8 cellular contexts compared by ENCODE assay signal in the genomic region with DNA sequence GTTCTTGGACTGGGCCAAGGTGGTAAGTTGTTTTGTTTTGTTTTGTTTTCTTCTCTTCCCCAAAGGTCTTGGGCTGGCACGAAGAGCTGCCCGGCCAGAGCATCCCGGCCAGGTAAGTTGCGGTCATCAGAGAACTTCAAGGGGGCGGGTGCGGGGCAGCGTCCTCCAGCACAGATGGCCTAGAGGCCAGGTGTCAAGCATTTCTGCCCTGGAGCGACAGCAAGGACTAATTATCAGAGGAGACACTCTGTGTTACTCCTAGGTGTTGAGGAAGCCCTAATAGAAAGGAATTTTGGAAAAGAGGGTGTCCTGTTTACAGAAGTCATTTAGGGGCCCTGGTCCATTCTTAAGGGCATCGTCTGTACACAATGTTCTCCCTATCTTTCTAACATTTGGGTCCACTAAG. TPM values are rescaled to one million over a fixed set of nuclear protein-coding genes. Genes with fewer than 3 reads are reported as not detected.
DNase-seq lines count a peak whose midpoint lies in the region; ATAC-seq and TF ChIP-seq lines count a peak whose summit lies in the region.

No MANE protein-coding gene starts in this region.

- 25 to 34% methylated on average over 9 of the region's 9 CpGs for WGBS in heart right ventricle, 2 donors
- 16% methylated on average over 6 of the region's 9 CpGs; no CpG with 5 or more reads in 1 of the 2 experiments for WGBS in mesodermal cell (ENCODE audit: insufficient coverage in 2 of 2), 2 experiments

- TF ChIP-seq CTCF in heart right ventricle (IDR thresholded peaks at IDR 0.05) = peak in 1 of 9 donors; percentile 0
- TF ChIP-seq CTCF in breast epithelium (IDR thresholded peaks at IDR 0.05) = no peak
- no peak for TF ChIP-seq CTCF in vagina (IDR thresholded peaks at IDR 0.05)

- H3K9me3 ChIP-seq in heart right ventricle (no peaks in the 10 kb centered on the region), breast epithelium (no peaks in the 10 kb centered on the region), mesodermal cell (ENCODE audit: control insufficient read depth, low read length) (no peaks in the 10 kb centered on the region), vagina (no peaks in the 10 kb centered on the region)

- TF ChIP-seq POLR2A in breast epithelium (IDR thresholded peaks at IDR 0.05) (no peak), vagina (IDR thresholded peaks at IDR 0.05) (no peak)

- intact Hi-C loops in heart right ventricle (cut with DNase I) = loop anchor here in 5 of 10 donors (10.0 kb wide), 2 partner anchors 73 to 263 kb away; no protein-coding TSS in a partner anchor
- intact Hi-C loops in left ventricle myocardium superior (cut with micrococcal nuclease) = no loop called here
- intact Hi-C loops in breast epithelium (cut with DNase I; ENCODE audit: low total_unique reads) = no loop called here
- intact Hi-C loops in vagina (cut with DNase I) = no loop called here

- peak overlapping the region in 9 of 10 donors; percentile 47 to 74 (median 66) for H3K4me3 ChIP-seq in heart right ventricle
- peak overlapping the region; percentile 64 to 94 (median 67) for H3K4me3 ChIP-seq in breast epithelium
- H3K4me3 ChIP-seq in mesodermal cell (ENCODE audit: extremely low read depth, insufficient read depth, low read length, poor library complexity, severe bottlenecking) = peak overlapping the region; percentile 60
- peak overlapping the region; percentile 70 to 74 for H3K4me3 ChIP-seq in vagina

- H3K27me3 ChIP-seq in heart right ventricle (peaks cover 0 to 37% (median 16%) of the 10 kb centered on the region in 7 donors), breast epithelium (no peaks in the 10 kb centered on the region), vagina (no peaks in the 10 kb centered on the region)

- no peak for DNase-seq in heart right ventricle
- no peak for DNase-seq in left ventricle myocardium superior
- DNase-seq in breast epithelium (ENCODE audit: low spot score in 2 of 2) = peak in 1 of 2 donors; percentile 47
- no peak for DNase-seq in vagina (ENCODE audit: extremely low spot score in 2 of 2)
- DNase-seq in NCI-H2227 (lab: John Stamatoyannopoulos, UW; ENCODE audit: unreplicated experiment) = no peak
- no peak for DNase-seq in EL

- ATAC-seq in heart right ventricle (no peak), left ventricle myocardium superior (no peak), GM21786 (IDR thresholded peaks at IDR 0.05; ENCODE audit: unreplicated experiment) (no peak)

- H3K4me1 ChIP-seq in heart right ventricle (peaks cover 0 to 30% (median 12%) of the 10 kb centered on the region in 9 donors), breast epithelium (peaks cover 0 to 3% of the 10 kb centered on the region in 2 donors), mesodermal cell (ENCODE audit: control insufficient read depth, insufficient read depth, low read length, poor library complexity, severe bottlenecking) (no peaks in the 10 kb centered on the region), vagina (peaks cover 20% of the 10 kb centered on the region)

- H3K36me3 ChIP-seq in heart right ventricle (no peaks in the 10 kb centered on the region), breast epithelium (no peaks in the 10 kb centered on the region), mesodermal cell (ENCODE audit: control insufficient read depth, insufficient read depth, low read length) (no peaks in the 10 kb centered on the region), vagina (no peaks in the 10 kb centered on the region)

- peak overlapping the region in 6 of 10 donors; percentile 75 to 88 (median 86) for H3K27ac ChIP-seq in heart right ventricle
- peak overlapping the region; percentile 97 to 98 for H3K27ac ChIP-seq in breast epithelium
- H3K27ac ChIP-seq in mesodermal cell (ENCODE audit: low read depth, low read length, severe bottlenecking) = no peak overlapping the region
- peak overlapping the region; percentile 95 for H3K27ac ChIP-seq in vagina

RNA-seq across cellular contexts. Expression of a gene that starts 1.2 kb away (rescaled TPM):
- total RNA-seq in heart right ventricle = 10 to 100 TPM in 1 of 10 donors, 1 to 10 TPM in 8, under 1 TPM in 1; 0.93 to 10.7 (median 3.0) TPM
- under 1 TPM; 0.46 to 0.59 TPM for polyA plus RNA-seq in heart right ventricle
- 4.8 TPM for total RNA-seq in left ventricle myocardium superior
- 100 to 1,000 TPM in 1 of 3 donors, 10 to 100 TPM in 1, 1 to 10 TPM in 1; 1.6 to 154 (median 52.1) TPM for total RNA-seq in breast epithelium
- polyA plus RNA-seq in mesodermal cell (2013, experiment 1 of 2) = 1.6 TPM
- polyA plus RNA-seq in mesodermal cell (2013, experiment 2 of 2) = 1.7 TPM
- 62.6 TPM for total RNA-seq in vagina
